8 cellular contexts compared by ENCODE assay signal in genomic region chr17:39687546-39688474, GRCh38. TPM values are rescaled to one million over a fixed set of nuclear protein-coding genes. Genes with fewer than 3 reads are reported as not detected.
DNase-seq lines count a peak whose midpoint lies in the region; ATAC-seq, FAIRE-seq and TF ChIP-seq lines count a peak whose summit lies in the region.

Gene PGAP3, minus strand, starts transcription at chr17:39688057. Its CDS starts 43 bp downstream, at chr17:39688014.

- FAIRE-seq in urothelium cell line (lab: Jason Lieb, UNC), result no peak

- in situ Hi-C loops in GM13977 (cut with MboI; ENCODE audit: low pct_unique_long_range_greater_than_20kb, low sequenced_read_pairs, unreplicated experiment), result no loop called here

- intact Hi-C loops in psoas muscle (cut with DNase I), result loop anchor here in 1 of 2 donors (5.0 kb wide), 1 partner anchor 39 kb away; no protein-coding TSS in a partner anchor

- H3K4me1 ChIP-seq in right atrium auricular region (peaks cover 0 to 19% of the 10 kb centered on the region in 2 donors), psoas muscle (peaks cover 18% of the 10 kb centered on the region)

- peak; percentile 95 for DNase-seq in GM13977 (ENCODE audit: low spot score)
- peak; percentile 97 for DNase-seq in NCI-H146 (lab: John Stamatoyannopoulos, UW)
- peak; percentile 26 to 97 (median 82) for DNase-seq in amygdala (lab: John Stamatoyannopoulos, UW)
- peak; percentile 86 for DNase-seq in right atrium auricular region (ENCODE audit: low spot score)
- peak; percentile 90 to 95 for DNase-seq in psoas muscle
- peak; percentile 94 for DNase-seq in urothelium cell line (ENCODE audit: low spot score)

- peak within 1 kb of the TSS; percentile 93 to 94 for H3K27ac ChIP-seq in right atrium auricular region
- H3K27ac ChIP-seq in psoas muscle, result peak within 1 kb of the TSS; percentile 96

- 2 to 3% (median 3%) methylated on average over 45 of the region's 45 CpGs for WGBS in psoas muscle, 3 donors

- peak within 1 kb of the TSS; percentile 95 for H3K27ac Mint-ChIP-seq in T-helper 1 cell treated with Interleukin-12 subunit alpha and Interleukin-12 subunit beta and Interleukin-4 antibody, amounts not matched to agents 30 μg/mL and 1 μg/mL, for 36 hours

- no peaks in the 10 kb centered on the region for H3K27me3 ChIP-seq in right atrium auricular region
- no peaks in the 10 kb centered on the region for H3K27me3 ChIP-seq in psoas muscle (ENCODE audit: insufficient read depth in 3 of 3, low read length in 2 of 3)

- ATAC-seq in HG02870 (IDR thresholded peaks at IDR 0.05; ENCODE audit: unreplicated experiment), result peak; percentile 84
- ATAC-seq in psoas muscle, result peak; percentile 96 to 97 (median 96)

- H3K36me3 ChIP-seq in right atrium auricular region (peaks cover 9% of the 10 kb centered on the region), psoas muscle (ENCODE audit: insufficient read depth in 1 of 2, low read depth in 1 of 2) (peaks cover 0 to 27% of the 10 kb centered on the region in 2 donors)

- TF ChIP-seq CTCF in GM13977 (IDR thresholded peaks at IDR 0.05; ENCODE audit: extremely low read depth, insufficient read depth, missing control alignments), result peak; percentile 31
- TF ChIP-seq CTCF in right atrium auricular region (IDR thresholded peaks at IDR 0.05), result peak in 1 of 2 donors; percentile 17
- TF ChIP-seq CTCF in psoas muscle (IDR thresholded peaks at IDR 0.05), result no peak

- no peaks in the 10 kb centered on the region for H3K9me3 ChIP-seq in right atrium auricular region
- H3K9me3 ChIP-seq in psoas muscle, result no peaks in the 10 kb centered on the region

- H3K4me3 Mint-ChIP-seq in T-helper 1 cell treated with Interleukin-12 subunit alpha and Interleukin-12 subunit beta and Interleukin-4 antibody, amounts not matched to agents 30 μg/mL and 1 μg/mL, for 36 hours, result peak within 1 kb of the TSS; percentile 86

- H3K27me3 Mint-ChIP-seq in T-helper 1 cell treated with Interleukin-12 subunit alpha and Interleukin-12 subunit beta and Interleukin-4 antibody, amounts not matched to agents 30 μg/mL and 1 μg/mL, for 36 hours (ENCODE audit: low read depth), result no peaks in the 10 kb centered on the region

- H3K4me1 Mint-ChIP-seq in T-helper 1 cell treated with Interleukin-12 subunit alpha and Interleukin-12 subunit beta and Interleukin-4 antibody, amounts not matched to agents 30 μg/mL and 1 μg/mL, for 36 hours (ENCODE audit: low read depth), result peaks cover 21% of the 10 kb centered on the region

- H3K9me3 Mint-ChIP-seq in T-helper 1 cell treated with Interleukin-12 subunit alpha and Interleukin-12 subunit beta and Interleukin-4 antibody, amounts not matched to agents 30 μg/mL and 1 μg/mL, for 36 hours, result peaks cover 7% of the 10 kb centered on the region

- H3K36me3 Mint-ChIP-seq in T-helper 1 cell treated with Interleukin-12 subunit alpha and Interleukin-12 subunit beta and Interleukin-4 antibody, amounts not matched to agents 30 μg/mL and 1 μg/mL, for 36 hours (ENCODE audit: low read depth), result peaks cover 24% of the 10 kb centered on the region

- H3K4me3 ChIP-seq in right atrium auricular region (peak within 1 kb of the TSS; percentile 75 to 76), psoas muscle (peak within 1 kb of the TSS; percentile 90)

RNA-seq across cellular contexts. Expression of gene PGAP3, which starts in this region (rescaled TPM):
- total RNA-seq in right atrium auricular region (10 to 100 TPM; 14.0 to 21.6 TPM), psoas muscle (1 to 10 TPM; 4.5 to 7.9 (median 6.7) TPM)
- 1 to 10 TPM; 1.4 to 4.2 (median 3.3) TPM for polyA plus RNA-seq in psoas muscle

Comparison
In these comparisons a context has a peak if more than half of its experiments do, and no peak if none do; other contexts are left out.
1. Peak in every context shown above with its lines: DNase-seq, ATAC-seq, H3K4me3 ChIP-seq and H3K27ac ChIP-seq.